In the genomic region with DNA sequence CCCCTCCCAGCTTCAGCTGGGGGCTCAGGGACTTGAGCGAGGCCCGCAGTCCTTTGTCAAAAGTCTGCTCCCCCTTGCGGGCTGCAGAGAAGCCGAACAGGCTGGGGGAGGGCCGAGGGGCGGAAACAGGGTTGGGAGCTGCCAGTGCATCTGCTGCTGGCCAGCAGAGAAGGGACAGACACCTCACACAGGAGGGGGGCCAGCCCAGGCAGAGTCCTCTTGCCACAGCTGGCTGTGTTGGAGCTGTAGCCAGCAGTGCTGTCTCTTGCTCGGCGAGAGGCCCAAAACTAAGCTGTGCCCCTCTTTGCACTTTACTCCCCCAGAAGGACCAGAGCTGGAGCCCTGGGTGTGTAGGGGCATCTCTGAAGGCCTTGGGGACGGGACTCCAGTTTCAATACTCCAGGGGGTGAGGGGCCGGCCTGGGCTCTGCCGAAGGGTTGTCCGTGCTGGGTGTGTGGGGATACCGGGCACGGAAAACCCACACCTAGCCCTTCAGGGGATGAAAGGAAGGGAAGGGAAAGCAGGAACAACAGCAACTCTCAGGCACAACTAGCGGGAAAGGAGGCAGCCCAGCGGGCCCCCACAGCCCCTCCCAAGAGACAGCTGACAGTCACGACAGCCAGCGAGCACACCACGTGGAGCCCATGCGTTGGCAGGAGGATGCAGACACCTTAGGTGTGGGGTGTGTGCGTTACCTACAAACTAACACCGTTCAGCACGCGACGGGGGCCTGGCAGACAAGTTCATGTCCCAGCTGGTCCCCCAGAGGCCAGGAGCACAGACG, we compare ENCODE assay signal across 16 cellular contexts. TPM values are rescaled to one million over a fixed set of nuclear protein-coding genes. Genes with fewer than 3 reads are reported as not detected.
DNase-seq lines count a peak whose midpoint lies in the region; ATAC-seq and TF ChIP-seq lines count a peak whose summit lies in the region.
"Had no signal": no experiment of that assay in that cellular context is flagged by ENCODE, and none has a peak within 500 bp of the region (broad histone marks: within the 10 kb centered on the region; RNA-seq: fewer than 3 reads in every experiment).

No MANE protein-coding gene starts in this region.

- H3K36me3 ChIP-seq in Panc1 (ENCODE audit: control insufficient read depth, insufficient read depth, low read length) = no peaks in the 10 kb centered on the region
- peaks cover 5% of the 10 kb centered on the region for H3K36me3 ChIP-seq in cardiac muscle cell
- H3K36me3 ChIP-seq: BE2C had no signal

- no TSS peak for BruUV-seq in Panc1 (replicated peaks; lab: Mats Ljungman, UMichigan)

- peak overlapping the region; percentile 14 for H3K4me3 Mint-ChIP-seq in neural crest cell
- no peak overlapping the region for H3K4me3 Mint-ChIP-seq in activated CD4-positive, alpha-beta memory T cell treated with anti-CD3 and anti-CD28 coated beads, Interleukin-2, amount 10 ng/mL, durations not matched to agents 7 days and 5 days
- H3K4me3 Mint-ChIP-seq: activated T-cell treated with anti-CD3 and anti-CD28 coated beads, Interleukin-2, amount 50 U/mL, for 72 hours had no signal

- peaks cover 32% of the 10 kb centered on the region for H3K4me1 Mint-ChIP-seq in neural crest cell
- H3K4me1 Mint-ChIP-seq in activated CD4-positive, alpha-beta memory T cell treated with anti-CD3 and anti-CD28 coated beads, Interleukin-2, amount 10 ng/mL, durations not matched to agents 7 days and 5 days = no peaks in the 10 kb centered on the region

- H3K4me1 ChIP-seq in Panc1 (ENCODE audit: control insufficient read depth, insufficient read depth, low read length) = 0 out of 2 replicates have a peak, but pooled peaks cover 2% of the 10 kb centered on the region
- H3K4me1 ChIP-seq in cardiac muscle cell (ENCODE audit: low read depth) = peaks cover 23% of the 10 kb centered on the region
- H3K4me1 ChIP-seq: BE2C had no signal

- H3K9me3 ChIP-seq in Panc1 (ENCODE audit: control insufficient read depth, insufficient read depth, low read depth, low read length) (no peaks in the 10 kb centered on the region), cardiac muscle cell (ENCODE audit: low read depth) (no peaks in the 10 kb centered on the region)
- H3K9me3 ChIP-seq: BE2C had no signal

- POLR2A ChIA-PET in Panc1 (lab: Charles Lee) = no interaction called here
- POLR2A ChIA-PET in activated CD4-positive, alpha-beta memory T cell treated with anti-CD3 and anti-CD28 coated beads, Interleukin-2, amount 10 ng/mL, durations not matched to agents 7 days and 5 days (lab: Charles Lee) = no interaction called here

- DNase-seq in ELF-1 (ENCODE audit: low read depth, low spot score) = peak; percentile 88
- no peak for DNase-seq in Panc1 (ENCODE audit: low read depth, low spot score)
- peak in 1 of 2 donors; percentile 80 for DNase-seq in cardiac muscle cell (ENCODE audit: low read depth in 1 of 2, low spot score in 1 of 2)
- peak; percentile 58 for DNase-seq in neural crest cell (ENCODE audit: low read depth, low spot score)
- DNase-seq in NCI-H1417 treated with DMSO at 0.1 percent for 48 hours (lab: John Stamatoyannopoulos, UW) = no peak
- no peak for DNase-seq in activated CD4-positive, alpha-beta memory T cell treated with anti-CD3 and anti-CD28 coated beads, Interleukin-2, amount 10 ng/mL, durations not matched to agents 7 days and 5 days
- DNase-seq: activated CD4-positive, alpha-beta T cell treated with anti-CD3 and anti-CD28 coated beads for 1 hour; activated T-cell treated with anti-CD3 and anti-CD28 coated beads, Interleukin-2, amount 50 U/mL, for 72 hours; amniotic stem cell; BE2C had no signal

- H3K27ac ChIP-seq in Panc1 (ENCODE audit: low read length) (no peak overlapping the region), cardiac muscle cell (peak overlapping the region; percentile 49)
- H3K27ac ChIP-seq: parathyroid adenoma had no signal

- H3K27ac Mint-ChIP-seq in neural crest cell (ENCODE audit: unreplicated experiment) = peak overlapping the region; percentile 87
- no peak overlapping the region for H3K27ac Mint-ChIP-seq in activated CD4-positive, alpha-beta memory T cell treated with anti-CD3 and anti-CD28 coated beads, Interleukin-2, amount 10 ng/mL, durations not matched to agents 7 days and 5 days
- H3K27ac Mint-ChIP-seq: activated T-cell treated with anti-CD3 and anti-CD28 coated beads, Interleukin-2, amount 50 U/mL, for 72 hours had no signal

- H3K36me3 Mint-ChIP-seq in neural crest cell (ENCODE audit: low read depth) = no peaks in the 10 kb centered on the region
- no peaks in the 10 kb centered on the region for H3K36me3 Mint-ChIP-seq in activated CD4-positive, alpha-beta memory T cell treated with anti-CD3 and anti-CD28 coated beads, Interleukin-2, amount 10 ng/mL, durations not matched to agents 7 days and 5 days (ENCODE audit: low read depth)

- peaks cover under 1% of the 10 kb centered on the region for H3K27me3 Mint-ChIP-seq in neural crest cell (ENCODE audit: low read depth)
- no peaks in the 10 kb centered on the region for H3K27me3 Mint-ChIP-seq in activated CD4-positive, alpha-beta memory T cell treated with anti-CD3 and anti-CD28 coated beads, Interleukin-2, amount 10 ng/mL, durations not matched to agents 7 days and 5 days

- in situ Hi-C loops in Panc1 (cut with HindIII; ENCODE audit: low pct_unique_long_range_greater_than_20kb, low sequenced_read_pairs) = loop anchor here (25.0 kb wide), 1 partner anchor 119 kb away; a partner anchor contains a TSS

- CTCF ChIA-PET in Panc1 (lab: Charles Lee) = interaction anchor here (1.3 kb wide), 1 partner anchor 22 kb away, joined by 3 read pairs; no protein-coding TSS in a partner anchor
- CTCF ChIA-PET in activated CD4-positive, alpha-beta memory T cell treated with anti-CD3 and anti-CD28 coated beads, Interleukin-2, amount 10 ng/mL, durations not matched to agents 7 days and 5 days (lab: Charles Lee) = interaction anchor here (0.7 kb wide), 1 partner anchor 190 kb away, joined by 3 read pairs; no protein-coding TSS in a partner anchor

- H3K4me3 ChIP-seq in Panc1 (ENCODE audit: low read depth in 2 of 2, low read length in 2 of 2) (no peak overlapping the region), cardiac muscle cell (no peak overlapping the region)
- H3K4me3 ChIP-seq: dorsolateral prefrontal cortex, lung had no signal

- intact Hi-C loops in Panc1 (cut with micrococcal nuclease; ENCODE audit: unreplicated experiment) = no loop called here

- ATAC-seq in Panc1 (peak; percentile 19; the same call in 1 of the 2 replicates), HG03135 (IDR thresholded peaks at IDR 0.05; ENCODE audit: unreplicated experiment) (no peak), HG03442 (IDR thresholded peaks at IDR 0.05; ENCODE audit: unreplicated experiment) (no peak)

- H3K9me3 Mint-ChIP-seq in neural crest cell = no peaks in the 10 kb centered on the region
- no peaks in the 10 kb centered on the region for H3K9me3 Mint-ChIP-seq in activated CD4-positive, alpha-beta memory T cell treated with anti-CD3 and anti-CD28 coated beads, Interleukin-2, amount 10 ng/mL, durations not matched to agents 7 days and 5 days
- H3K9me3 Mint-ChIP-seq: activated T-cell treated with anti-CD3 and anti-CD28 coated beads, Interleukin-2, amount 50 U/mL, for 72 hours had no signal

- H3K27me3 ChIP-seq in Panc1 (ENCODE audit: control insufficient read depth, insufficient read depth, low read length) (no peaks in the 10 kb centered on the region), cardiac muscle cell (no peaks in the 10 kb centered on the region)
- H3K27me3 ChIP-seq: BE2C, dorsolateral prefrontal cortex had no signal

- no peak for TF ChIP-seq CTCF in Panc1 (IDR thresholded peaks at IDR 0.05)
- peak; percentile 29 for TF ChIP-seq CTCF in cardiac muscle cell (IDR thresholded peaks at IDR 0.05; ENCODE audit: low read depth, low read length)
- TF ChIP-seq CTCF in neural crest cell (conservative IDR thresholded peaks at IDR 0.05) = no peak

RNA-seq across cellular contexts. Expression of a gene that starts 17.8 kb away (rescaled TPM):
- 207 TPM for total RNA-seq in Panc1 (2021; ENCODE audit: unreplicated experiment)
- 160 TPM for polyA plus RNA-seq in Panc1 (2012; ENCODE audit: insufficient read length)
- 59.8 and 92.9 TPM in 2 replicates for total RNA-seq in cardiac muscle cell
- 76.2 and 105 TPM in 2 replicates for polyA plus RNA-seq in cardiac muscle cell
- 95.9 and 97.4 TPM in 2 replicates for total RNA-seq in neural crest cell
- total RNA-seq in activated CD4-positive, alpha-beta memory T cell treated with anti-CD3 and anti-CD28 coated beads, Interleukin-2, amount 10 ng/mL, durations not matched to agents 7 days and 5 days = 10 to 100 TPM; 59.1 to 60.9 TPM

RNA-seq across cellular contexts. Expression of a gene that starts 29.4 kb away (rescaled TPM):
- total RNA-seq in Panc1 (2021; ENCODE audit: unreplicated experiment) (0.36 TPM), cardiac muscle cell (19.1 and 46.4 TPM in 2 replicates), neural crest cell (0.42 and 0.52 TPM in 2 replicates)
- polyA plus RNA-seq in Panc1 (2012; ENCODE audit: insufficient read length) = 0.64 TPM
- 26.7 and 62.9 TPM in 2 replicates for polyA plus RNA-seq in cardiac muscle cell
- total RNA-seq in activated CD4-positive, alpha-beta memory T cell treated with anti-CD3 and anti-CD28 coated beads, Interleukin-2, amount 10 ng/mL, durations not matched to agents 7 days and 5 days = not detected
- total RNA-seq: SK-MEL-5 had no signal

Comparison
In these comparisons a context has a peak if more than half of its experiments do, and no peak if none do; other contexts are left out.
1. DNase-seq: peak in ELF-1 (single experiment) and neural crest cell (single experiment); none in Panc1 (single experiment), NCI-H1417 treated with DMSO at 0.1 percent for 48 hours (single experiment) and activated CD4-positive, alpha-beta memory T cell treated with anti-CD3 and anti-CD28 coated beads, Interleukin-2, amount 10 ng/mL, durations not matched to agents 7 days and 5 days (single experiment).
2. RNA of a gene that starts 29.4 kb away (total RNA-seq): 19.1 to 46.4 TPM in cardiac muscle cell; 0.42 to 0.52 TPM in neural crest cell, 0.36 TPM in Panc1 (single experiment) and not detected in activated CD4-positive, alpha-beta memory T cell treated with anti-CD3 and anti-CD28 coated beads, Interleukin-2, amount 10 ng/mL, durations not matched to agents 7 days and 5 days; every median in the first group is over 10 times any median in the second.